8 cellular contexts compared by ENCODE assay signal in the genomic region with DNA sequence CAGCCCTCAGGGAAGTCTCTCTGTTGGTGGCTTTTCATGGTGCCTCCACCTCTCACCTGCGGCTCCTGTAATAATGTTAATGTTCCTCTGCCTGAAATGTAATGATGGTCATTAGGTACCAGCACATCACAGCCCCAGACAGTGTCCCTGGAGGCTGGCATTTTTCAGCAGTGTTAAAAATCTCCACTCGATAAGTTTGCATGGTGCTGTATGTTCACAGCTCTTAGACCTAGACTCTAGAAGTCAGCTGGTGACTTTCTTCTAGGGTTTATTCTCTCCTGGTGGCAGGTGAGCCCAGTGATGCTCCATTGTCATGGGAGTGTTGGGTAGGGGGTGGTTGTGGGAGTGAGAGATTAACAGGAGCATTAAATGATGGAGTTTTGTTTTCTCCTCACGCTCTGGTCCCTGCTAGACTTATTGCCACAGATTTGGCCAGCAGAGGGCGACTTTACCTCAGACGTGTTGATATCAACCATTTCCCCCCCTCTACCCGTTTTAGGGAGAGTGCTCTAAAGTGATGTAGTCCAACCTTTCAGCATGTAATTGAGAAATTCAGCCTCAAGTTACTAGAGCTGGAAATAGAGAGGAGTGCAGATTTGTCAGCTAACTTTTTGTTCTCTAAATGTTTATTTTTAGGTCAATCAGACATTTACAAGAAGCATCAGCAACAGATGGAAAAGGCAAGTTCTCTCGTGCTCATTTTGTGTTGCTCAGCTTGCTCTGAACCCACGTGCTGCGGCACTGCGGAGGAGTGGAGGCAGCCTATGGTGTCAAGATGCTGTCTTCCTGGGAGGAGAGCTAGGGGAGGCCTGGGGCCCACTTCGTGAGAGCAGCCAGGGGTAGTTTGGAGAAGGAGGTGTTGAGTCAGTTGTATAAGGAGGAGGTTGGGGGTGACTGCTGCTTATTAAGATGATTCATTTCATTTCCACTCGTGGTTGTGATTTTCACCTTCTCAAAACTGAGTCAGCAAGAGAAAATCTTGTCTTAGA. TPM values are rescaled to one million over a fixed set of nuclear protein-coding genes. Genes with fewer than 3 reads are reported as not detected.
DNase-seq lines count a peak whose midpoint lies in the region; ATAC-seq and TF ChIP-seq lines count a peak whose summit lies in the region.

No MANE protein-coding gene starts in this region.

- no peak overlapping the region for H3K27ac ChIP-seq in left lung

- intact Hi-C loops in left lung (cut with DNase I), result loop anchor here in 1 of 2 donors (5.0 kb wide), 1 partner anchor 130 kb away; no protein-coding TSS in a partner anchor

- H3K27me3 ChIP-seq in left lung, result no peaks in the 10 kb centered on the region

- no peaks in the 10 kb centered on the region for H3K4me1 ChIP-seq in left lung

- peaks cover 0 to 94% of the 10 kb centered on the region in 2 donors for H3K36me3 ChIP-seq in left lung

- peak; percentile 88 for TF ChIP-seq CTCF in choroid plexus epithelial cell (conservative IDR thresholded peaks at IDR 0.05; ENCODE audit: low read depth, low read length)
- peak; percentile 65 to 80 for TF ChIP-seq CTCF in left lung (IDR thresholded peaks at IDR 0.05)

- no peak overlapping the region for H3K4me3 ChIP-seq in choroid plexus epithelial cell (ENCODE audit: low read depth, low read length)
- no peak overlapping the region for H3K4me3 ChIP-seq in left lung

- DNase-seq in AG08396 (ENCODE audit: low spot score), result peak; percentile 74
- peak; percentile 38 for DNase-seq in NCI-H345 treated with DMSO at 0.1 percent for 48 hours (lab: John Stamatoyannopoulos, UW; ENCODE audit: unreplicated experiment)
- peak; percentile 91 for DNase-seq in activated CD4-positive, alpha-beta T cell treated with anti-CD3 and anti-CD28 coated beads for 48 hours
- DNase-seq in choroid plexus epithelial cell (ENCODE audit: low read depth), result peak; percentile 93
- DNase-seq in left lung, result peak in 1 of 2 donors; percentile 77
- DNase-seq in stimulated activated CD4-positive, alpha-beta T cell treated with anti-CD3 and anti-CD28 coated beads, Interleukin-4, amount 100 ng/mL, for 24 hours, result peak; percentile 89

- H3K9me3 ChIP-seq in left lung, result no peaks in the 10 kb centered on the region

- peak; percentile 54 for ATAC-seq in GM21619 (IDR thresholded peaks at IDR 0.05; ENCODE audit: unreplicated experiment)
- peak; percentile 91 for ATAC-seq in left lung
- ATAC-seq in GM18861 (IDR thresholded peaks at IDR 0.05; ENCODE audit: unreplicated experiment), result no peak

RNA-seq across cellular contexts. Expression of gene GPR107, which starts 53.4 kb away (rescaled TPM):
- total RNA-seq in left lung, result 10 to 100 TPM; 43.0 to 52.4 TPM
